28 cellular contexts compared by ENCODE assay signal in genomic region chr3:134623615-134624245, GRCh38. TPM values are rescaled to one million over a fixed set of nuclear protein-coding genes. Genes with fewer than 3 reads are reported as not detected.
"Had no signal": no experiment of that assay in that cellular context is flagged by ENCODE, and none has a peak within 500 bp of the region (broad histone marks: within the 10 kb centered on the region; RNA-seq: fewer than 3 reads in every experiment).

No MANE protein-coding gene starts in this region.

- H3K4me1 ChIP-seq: body of pancreas, esophagus squamous epithelium, left lung, tibial nerve had no signal

- H3K9me3 ChIP-seq: adrenal gland, body of pancreas, esophagus squamous epithelium, heart right ventricle, left lung, mucosa of descending colon, tibial nerve had no signal

- H3K27me3 Mint-ChIP-seq: activated CD4-positive, alpha-beta T cell treated with anti-CD3 and anti-CD28 coated beads, Interleukin-2, amount 10 ng/mL, durations not matched to agents 7 days and 5 days; activated naive CD8-positive, alpha-beta T cell treated with anti-CD3 and anti-CD28 coated beads for 36 hours; dendritic cell treated with granulocyte-macrophage colony-stimulating factor and Interleukin-4, amounts not matched to agents 40 ng/mL and 50 ng/mL, for 4 days; natural killer cell treated with Interleukin-12 subunit alpha and Interleukin-12 subunit beta and Interleukin-15 and Interleukin-18, amount 100 ng/mL, for 72 hours had no signal

- ATAC-seq: activated T-cell treated with anti-CD3 and anti-CD28 coated beads, Interleukin-2, amount 50 U/mL, for 72 hours; body of pancreas; heart right ventricle; left lung; mucosa of descending colon; T-helper 17 cell had no signal

- H3K27ac ChIP-seq: adrenal gland, body of pancreas, cardiac muscle cell, epithelial cell of prostate, esophagus squamous epithelium, heart right ventricle, left lung, SK-N-MC, skin epidermis, tibial nerve had no signal

- H3K36me3 Mint-ChIP-seq: activated naive CD8-positive, alpha-beta T cell treated with anti-CD3 and anti-CD28 coated beads for 36 hours; natural killer cell treated with Interleukin-12 subunit alpha and Interleukin-12 subunit beta and Interleukin-15 and Interleukin-18, amount 100 ng/mL, for 72 hours had no signal

- DNase-seq: activated CD4-positive, alpha-beta T cell treated with anti-CD3 and anti-CD28 coated beads for 1 hour; activated CD4-positive, alpha-beta T cell treated with anti-CD3 and anti-CD28 coated beads, Interleukin-2, amount 10 ng/mL, durations not matched to agents 7 days and 5 days; activated naive CD4-positive, alpha-beta T cell; activated naive CD8-positive, alpha-beta T cell treated with anti-CD3 and anti-CD28 coated beads for 36 hours; activated T-cell treated with anti-CD3 and anti-CD28 coated beads for 4 hours; activated T-cell treated with anti-CD3 and anti-CD28 coated beads, Interleukin-2, amount 50 U/mL, for 72 hours; body of pancreas; effector CD4-positive, alpha-beta T cell; esophagus squamous epithelium; foreskin melanocyte; heart right ventricle; kidney glomerular epithelial cell; left lung; mesendoderm; mucosa of descending colon; stimulated activated CD4-positive, alpha-beta T cell treated with anti-CD3 and anti-CD28 coated beads, Interleukin-12 subunit alpha, Interleukin-12 subunit beta, amount 100 ng/mL, for 4 hours; stimulated activated CD4-positive, alpha-beta T cell treated with anti-CD3 and anti-CD28 coated beads, Interleukin-4, amount 100 ng/mL, for 1 hour; T-helper 17 cell; T1000 had no signal

- H3K4me1 Mint-ChIP-seq: activated CD4-positive, alpha-beta T cell treated with anti-CD3 and anti-CD28 coated beads, Interleukin-2, amount 10 ng/mL, durations not matched to agents 7 days and 5 days had no signal

- H3K4me3 Mint-ChIP-seq: activated CD4-positive, alpha-beta T cell treated with anti-CD3 and anti-CD28 coated beads, Interleukin-2, amount 10 ng/mL, durations not matched to agents 7 days and 5 days; activated naive CD8-positive, alpha-beta T cell treated with anti-CD3 and anti-CD28 coated beads for 36 hours; activated T-cell treated with anti-CD3 and anti-CD28 coated beads, Interleukin-2, amount 50 U/mL, for 72 hours; dendritic cell treated with granulocyte-macrophage colony-stimulating factor and Interleukin-4, amounts not matched to agents 40 ng/mL and 50 ng/mL, for 4 days; natural killer cell treated with Interleukin-12 subunit alpha and Interleukin-12 subunit beta and Interleukin-15 and Interleukin-18, amount 100 ng/mL, for 72 hours; T-helper 17 cell had no signal

- H3K4me3 ChIP-seq: adrenal gland, body of pancreas, cardiac muscle cell, esophagus squamous epithelium, heart right ventricle, left lung, lung, mucosa of descending colon, SK-N-MC, skin epidermis, tibial nerve had no signal

- H3K9me3 Mint-ChIP-seq: activated CD4-positive, alpha-beta T cell treated with anti-CD3 and anti-CD28 coated beads, Interleukin-2, amount 10 ng/mL, durations not matched to agents 7 days and 5 days; activated naive CD8-positive, alpha-beta T cell treated with anti-CD3 and anti-CD28 coated beads for 36 hours; activated T-cell treated with anti-CD3 and anti-CD28 coated beads, Interleukin-2, amount 50 U/mL, for 72 hours; dendritic cell treated with granulocyte-macrophage colony-stimulating factor and Interleukin-4, amounts not matched to agents 40 ng/mL and 50 ng/mL, for 4 days; natural killer cell treated with Interleukin-12 subunit alpha and Interleukin-12 subunit beta and Interleukin-15 and Interleukin-18, amount 100 ng/mL, for 72 hours had no signal

- H3K36me3 ChIP-seq: adrenal gland, cardiac muscle cell, esophagus squamous epithelium, left lung, tibial nerve had no signal

- H3K27ac Mint-ChIP-seq: activated CD4-positive, alpha-beta T cell treated with anti-CD3 and anti-CD28 coated beads, Interleukin-2, amount 10 ng/mL, durations not matched to agents 7 days and 5 days; activated naive CD8-positive, alpha-beta T cell treated with anti-CD3 and anti-CD28 coated beads for 36 hours; activated T-cell treated with anti-CD3 and anti-CD28 coated beads, Interleukin-2, amount 50 U/mL, for 72 hours; dendritic cell treated with granulocyte-macrophage colony-stimulating factor and Interleukin-4, amounts not matched to agents 40 ng/mL and 50 ng/mL, for 4 days; natural killer cell treated with Interleukin-12 subunit alpha and Interleukin-12 subunit beta and Interleukin-15 and Interleukin-18, amount 100 ng/mL, for 72 hours; T-helper 17 cell had no signal

- H3K27me3 ChIP-seq: adrenal gland, body of pancreas, esophagus squamous epithelium, heart right ventricle, left lung, tibial nerve had no signal

RNA-seq across cellular contexts. Expression of gene KY, which starts 27.1 kb away (rescaled TPM):
- total RNA-seq: activated CD4-positive, alpha-beta T cell treated with anti-CD3 and anti-CD28 coated beads, Interleukin-2, amount 10 ng/mL, durations not matched to agents 7 days and 5 days; activated naive CD8-positive, alpha-beta T cell treated with anti-CD3 and anti-CD28 coated beads for 36 hours; activated T-cell treated with anti-CD3 and anti-CD28 coated beads, Interleukin-2, amount 50 U/mL, for 72 hours; natural killer cell treated with Interleukin-12 subunit alpha and Interleukin-12 subunit beta and Interleukin-15 and Interleukin-18, amount 100 ng/mL, for 72 hours; T-helper 17 cell had no signal
